In genomic region chr17:29032067-29032551, GRCh38 we compare ENCODE assay signal across 1 cellular context.
TF ChIP-seq lines count a peak whose summit lies in the region.

No MANE protein-coding gene starts in this region.

TF ChIP-seq in WTC11, 78 proteins besides CTCF, POLR2A, EP300 and RAD21 (continued from another document and continues in another):
- TF ChIP-seq AR (CRISPR knock-in tag; IDR thresholded peaks at IDR 0.05) = no peak
- TF ChIP-seq E2F5 (CRISPR knock-in tag; IDR thresholded peaks at IDR 0.05) = no peak
- no peak for TF ChIP-seq ATF3 (CRISPR knock-in tag; conservative IDR thresholded peaks at IDR 0.05)
- TF ChIP-seq ETV6 (CRISPR knock-in tag; IDR thresholded peaks at IDR 0.05) = peak; percentile 14; the same call in 1 of the 2 replicates
- no peak for TF ChIP-seq GRHL2 (CRISPR knock-in tag; IDR thresholded peaks at IDR 0.05; ENCODE audit: insufficient replicate concordance, severe bottlenecking)
- no peak for TF ChIP-seq JUN (CRISPR knock-in tag; IDR thresholded peaks at IDR 0.05)
- no peak for TF ChIP-seq ZNF416 (CRISPR knock-in tag; IDR thresholded peaks at IDR 0.05)
- TF ChIP-seq ZNF138 (CRISPR knock-in tag; conservative IDR thresholded peaks at IDR 0.05) = no peak
- TF ChIP-seq FOXP4 (CRISPR knock-in tag; IDR thresholded peaks at IDR 0.05) = no peak
- no peak for TF ChIP-seq E2F4 (CRISPR knock-in tag; IDR thresholded peaks at IDR 0.05; ENCODE audit: borderline replicate concordance, low read depth)
- TF ChIP-seq ARID4B (CRISPR knock-in tag; IDR thresholded peaks at IDR 0.05; ENCODE audit: borderline replicate concordance) = no peak
- no peak for TF ChIP-seq OVOL2 (CRISPR knock-in tag; IDR thresholded peaks at IDR 0.05; ENCODE audit: borderline replicate concordance)
- no peak for TF ChIP-seq AFF4 (CRISPR knock-in tag; IDR thresholded peaks at IDR 0.05; ENCODE audit: borderline replicate concordance)
- no peak for TF ChIP-seq ZNF425 (CRISPR knock-in tag; conservative IDR thresholded peaks at IDR 0.05)
- no peak for TF ChIP-seq HMGA2 (CRISPR knock-in tag; IDR thresholded peaks at IDR 0.05)
- TF ChIP-seq ZNF512 (CRISPR knock-in tag; IDR thresholded peaks at IDR 0.05; ENCODE audit: borderline replicate concordance) = no peak
- no peak for TF ChIP-seq TEAD4 (CRISPR knock-in tag; IDR thresholded peaks at IDR 0.05)
- peak; percentile 83; the same call in 1 of the 2 replicates for TF ChIP-seq TEAD1 (CRISPR knock-in tag; IDR thresholded peaks at IDR 0.05)
- no peak for TF ChIP-seq ZNF263 (CRISPR knock-in tag; IDR thresholded peaks at IDR 0.05; ENCODE audit: low read depth)
- no peak for TF ChIP-seq KAT7 (CRISPR knock-in tag; IDR thresholded peaks at IDR 0.05; ENCODE audit: borderline replicate concordance)
- no peak for TF ChIP-seq JAZF1 (CRISPR knock-in tag; IDR thresholded peaks at IDR 0.05)
- no peak for TF ChIP-seq PRDM15 (CRISPR knock-in tag; IDR thresholded peaks at IDR 0.05)
- no peak for TF ChIP-seq MXD4 (CRISPR knock-in tag; IDR thresholded peaks at IDR 0.05; ENCODE audit: borderline replicate concordance)
- no peak for TF ChIP-seq ZMAT4 (CRISPR knock-in tag; IDR thresholded peaks at IDR 0.05)
- no peak for TF ChIP-seq ZBTB21 (CRISPR knock-in tag; IDR thresholded peaks at IDR 0.05; ENCODE audit: borderline replicate concordance)
- TF ChIP-seq MYBL2 (CRISPR knock-in tag; IDR thresholded peaks at IDR 0.05) = no peak
- TF ChIP-seq CBFB (CRISPR knock-in tag; IDR thresholded peaks at IDR 0.05; ENCODE audit: low read depth) = no peak
- TF ChIP-seq ZNF232 (CRISPR knock-in tag; IDR thresholded peaks at IDR 0.05) = no peak
